In the genomic region with DNA sequence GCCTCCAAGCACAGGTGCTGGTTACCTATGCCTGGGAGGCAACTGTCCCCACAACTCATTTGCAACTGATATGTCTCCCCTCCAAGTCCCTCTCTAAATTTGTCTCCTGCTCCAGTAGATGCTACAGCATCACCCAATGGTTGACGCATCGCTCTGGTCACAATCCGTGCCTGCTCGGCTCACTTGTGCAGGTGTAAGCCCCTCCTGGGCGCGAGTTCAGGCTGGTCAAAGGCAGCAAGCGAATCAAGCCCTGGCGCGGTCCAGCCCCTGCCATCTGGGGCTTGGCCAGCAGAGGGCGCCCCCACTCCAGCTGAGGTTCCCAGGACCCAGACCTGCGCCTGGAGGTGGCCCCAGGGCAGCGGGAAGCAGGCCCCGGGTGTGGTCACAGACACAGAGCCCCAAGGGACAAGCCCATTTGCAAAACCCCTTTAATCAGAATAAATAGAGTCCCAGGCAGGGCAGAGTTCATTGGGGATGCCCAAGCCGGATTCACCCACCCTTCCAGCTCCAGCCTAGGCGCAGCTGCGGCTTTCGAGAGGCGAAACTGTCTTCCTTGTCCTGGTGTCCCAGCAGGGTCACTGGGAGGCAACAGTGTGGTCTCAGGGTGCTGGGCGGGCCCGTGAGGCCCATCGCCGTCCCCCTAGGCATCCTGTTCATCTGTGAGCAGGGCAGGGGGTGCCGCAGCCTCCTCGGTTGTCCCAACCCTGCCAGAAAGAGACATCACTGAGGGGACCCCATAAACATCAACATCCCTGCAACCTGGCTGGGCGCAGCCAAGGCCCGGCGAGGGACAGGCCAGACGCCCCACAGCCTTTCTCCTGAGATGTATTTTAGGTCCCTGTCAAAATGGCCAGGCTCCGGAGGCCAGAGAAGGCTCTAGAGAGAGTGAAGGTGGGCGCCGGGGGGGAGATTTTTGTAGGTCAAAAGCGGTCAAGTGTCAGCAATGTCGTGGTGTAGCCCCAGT, we compare ENCODE assay signal across 8 cellular contexts. TPM values are rescaled to one million over a fixed set of nuclear protein-coding genes. Genes with fewer than 3 reads are reported as not detected.
DNase-seq lines count a peak whose midpoint lies in the region; ATAC-seq, FAIRE-seq and TF ChIP-seq lines count a peak whose summit lies in the region.

No MANE protein-coding gene starts in this region.

- peaks cover 74% of the 10 kb centered on the region for H3K36me3 Mint-ChIP-seq in activated B cell treated with CpG ODN at 0.5 μM for 24 hours (ENCODE audit: low read depth)

- no peak overlapping the region for H3K4me3 ChIP-seq in bronchial epithelial cell (ENCODE audit: low read depth, low read length)

- FAIRE-seq in bronchial epithelial cell (lab: Jason Lieb, UNC): no peak

- H3K27ac Mint-ChIP-seq in activated B cell treated with CpG ODN at 0.5 μM for 24 hours: peak overlapping the region; percentile 80

- CTCF ChIA-PET in activated B cell treated with CpG ODN at 0.5 μM for 24 hours (lab: Charles Lee): interaction anchor here (0.9 to 4.1 kb wide), 8 partner anchors 12 to 309 kb away, joined by 3 to 32 read pairs (median 4); no protein-coding TSS in a partner anchor

- peaks cover 26% of the 10 kb centered on the region for H3K4me1 Mint-ChIP-seq in activated B cell treated with CpG ODN at 0.5 μM for 24 hours

- no peak overlapping the region for H3K4me3 Mint-ChIP-seq in activated B cell treated with CpG ODN at 0.5 μM for 24 hours

- intact Hi-C loops in activated B cell treated with CpG ODN at 0.5 μM for 24 hours (cut with micrococcal nuclease): loop anchor here (1.0 to 2.0 kb wide), 6 partner anchors 12 to 310 kb away; a partner anchor contains a TSS

- no peaks in the 10 kb centered on the region for H3K27me3 Mint-ChIP-seq in activated B cell treated with CpG ODN at 0.5 μM for 24 hours

- ATAC-seq in GM18511 (IDR thresholded peaks at IDR 0.05; ENCODE audit: unreplicated experiment) (peak; percentile 57), activated B cell treated with CpG ODN at 0.5 μM for 24 hours (ENCODE audit: low read depth) (peak; percentile 79), GM18909 (IDR thresholded peaks at IDR 0.05; ENCODE audit: poor library complexity, unreplicated experiment) (no peak)

- POLR2A ChIA-PET in activated B cell treated with CpG ODN at 0.5 μM for 24 hours (lab: Charles Lee): interaction anchor here (0.6 to 6.6 kb wide), 16 partner anchors 9 to 196 kb away, joined by 3 to 102 read pairs (median 4); a partner anchor contains a TSS

- no peaks in the 10 kb centered on the region for H3K9me3 Mint-ChIP-seq in activated B cell treated with CpG ODN at 0.5 μM for 24 hours

- peak; percentile 55 for TF ChIP-seq CTCF in activated B cell treated with CpG ODN at 0.5 μM for 24 hours (IDR thresholded peaks at IDR 0.05)
- peak; percentile 97 for TF ChIP-seq CTCF in bronchial epithelial cell (IDR thresholded peaks at IDR 0.05; ENCODE audit: insufficient read depth, low read length, severe bottlenecking)

- DNase-seq in AG20443 (ENCODE audit: low spot score): peak; percentile 94
- DNase-seq in NCI-H1694 treated with DMSO at 0.1 percent for 48 hours (lab: John Stamatoyannopoulos, UW): peak; percentile 28
- peak; percentile 89 for DNase-seq in activated B cell treated with CpG ODN at 0.5 μM for 24 hours
- DNase-seq in bronchial epithelial cell (ENCODE audit: low read depth): peak; percentile 32
- peak; percentile 67 for DNase-seq in kidney tubule cell (ENCODE audit: low spot score)
- peak; percentile 82 for DNase-seq in stimulated activated CD4-positive, alpha-beta T cell treated with anti-CD3 and anti-CD28 coated beads, Interleukin-4, amount 100 ng/mL, for 24 hours

- no peaks in the 10 kb centered on the region for H3K27me3 ChIP-seq in bronchial epithelial cell (ENCODE audit: control insufficient read depth, insufficient read depth, low read length)

- H3K36me3 ChIP-seq in bronchial epithelial cell (ENCODE audit: control insufficient read depth, insufficient read depth, low read length): no peaks in the 10 kb centered on the region

RNA-seq across cellular contexts. Expression of a gene that starts 15.8 kb away (rescaled TPM):
- total RNA-seq in activated B cell treated with CpG ODN at 0.5 μM for 24 hours (746 and 896 TPM in 2 replicates), bronchial epithelial cell (42.9 and 51.7 TPM in 2 replicates)

RNA-seq across cellular contexts. Expression of a gene that starts 17.8 kb away (rescaled TPM):
- total RNA-seq in activated B cell treated with CpG ODN at 0.5 μM for 24 hours (166 and 181 TPM in 2 replicates), bronchial epithelial cell (under 0.01 TPM in 1 of 2 replicates, not detected in the other)

RNA-seq across cellular contexts. Expression of a gene that starts 33.4 kb away (rescaled TPM):
- 5.2 and 7.1 TPM in 2 replicates for total RNA-seq in activated B cell treated with CpG ODN at 0.5 μM for 24 hours
- total RNA-seq in bronchial epithelial cell: 0.13 TPM in 1 of 2 replicates, not detected in the other

RNA-seq across cellular contexts. Expression of a gene that starts 55.6 kb away (rescaled TPM):
- total RNA-seq in activated B cell treated with CpG ODN at 0.5 μM for 24 hours (636 and 647 TPM in 2 replicates), bronchial epithelial cell (41.9 and 51.0 TPM in 2 replicates)

Comparison
In these comparisons a context has a peak if more than half of its experiments do, and no peak if none do; other contexts are left out.
1. DNase-seq: peak in every context shown above with its lines; median percentile 94 in AG20443; 89 in activated B cell treated with CpG ODN at 0.5 μM for 24 hours; 82 in stimulated activated CD4-positive, alpha-beta T cell treated with anti-CD3 and anti-CD28 coated beads, Interleukin-4, amount 100 ng/mL, for 24 hours; 67 in kidney tubule cell; 32 in bronchial epithelial cell; 28 in NCI-H1694 treated with DMSO at 0.1 percent for 48 hours.
2. RNA of a gene that starts 15.8 kb away (total RNA-seq): 746 to 896 TPM in activated B cell treated with CpG ODN at 0.5 μM for 24 hours; 42.9 to 51.7 TPM in bronchial epithelial cell; every median in the first group is over 10 times any median in the second.
3. RNA of a gene that starts 17.8 kb away (total RNA-seq): 166 to 181 TPM in activated B cell treated with CpG ODN at 0.5 μM for 24 hours; under 0.01 TPM in bronchial epithelial cell; every median in the first group is over 100 times any median in the second.